ENCODE assay signal across 18 cellular contexts in genomic region chrX:39931554-39932282, GRCh38.
DNase-seq lines count a peak whose midpoint lies in the region; ATAC-seq and FAIRE-seq lines count a peak whose summit lies in the region.
"Had no signal": no experiment of that assay in that cellular context is flagged by ENCODE, and none has a peak within 500 bp of the region (broad histone marks: within the 10 kb centered on the region; RNA-seq: fewer than 3 reads in every experiment).

No MANE protein-coding gene starts in this region.

- H3K4me1 ChIP-seq in subcutaneous abdominal adipose tissue (ENCODE audit: control insufficient read depth in 5 of 5, insufficient read depth in 5 of 5, low read length in 5 of 5) (peaks cover 0 to 21% (median 11%) of the 10 kb centered on the region in 5 donors), HAP-1 (no peaks in the 10 kb centered on the region)
- H3K4me1 ChIP-seq: BE2C, SJCRH30 had no signal

- peak; percentile 73 for FAIRE-seq in colon (lab: Jason Lieb, UNC)
- FAIRE-seq in islet of Langerhans (lab: Jason Lieb, UNC): peak; percentile 36

- no peaks in the 10 kb centered on the region for H3K9me3 ChIP-seq in subcutaneous abdominal adipose tissue (ENCODE audit: control insufficient read depth in 5 of 5, low read length in 5 of 5)
- no peaks in the 10 kb centered on the region for H3K9me3 ChIP-seq in HAP-1
- H3K9me3 ChIP-seq: A549, BE2C, SJCRH30 had no signal

- H3K27me3 ChIP-seq in subcutaneous abdominal adipose tissue (ENCODE audit: control insufficient read depth in 5 of 5, insufficient read depth in 4 of 5, low read length in 5 of 5) (peaks cover 5 to 13% (median 7%) of the 10 kb centered on the region in 5 donors), HAP-1 (ENCODE audit: low read depth) (no peaks in the 10 kb centered on the region)
- H3K27me3 ChIP-seq: BE2C, SJCRH30 had no signal

- H3K9ac ChIP-seq in subcutaneous abdominal adipose tissue (ENCODE audit: low read length in 5 of 5): no peak overlapping the region

- no peak for ATAC-seq in esophagus mucosa
- ATAC-seq: A549 had no signal

- DNase-seq in AG20443 (ENCODE audit: low spot score): peak; percentile 31
- DNase-seq in HAP-1 (ENCODE audit: low spot score in 2 of 2): no peak
- no peak for DNase-seq in activated effector memory CD4-positive, alpha-beta T cell treated with Interleukin-2 at 50 U/mL for 16 hours
- no peak for DNase-seq in head of caudate nucleus
- DNase-seq: BE2C; CD4-positive, alpha-beta T cell; HCEC 1CT; NCI-H1436; NCI-H2029 treated with DMSO at 0.1 percent for 48 hours; NCI-H2171 treated with DMSO at 0.1 percent for 48 hours; NCI-H82; PC-9; SJCRH30 had no signal

- H3K36me3 ChIP-seq in subcutaneous abdominal adipose tissue (ENCODE audit: control insufficient read depth in 5 of 5, insufficient read depth in 5 of 5, low read length in 5 of 5) (no peaks in the 10 kb centered on the region), HAP-1 (replicated peaks) (no peaks in the 10 kb centered on the region)
- H3K36me3 ChIP-seq: BE2C, SJCRH30 had no signal

- in situ Hi-C loops in HAP-1 (cut with MboI; ENCODE audit: low sequenced_read_pairs): no loop called here

- H3K4me3 ChIP-seq in subcutaneous abdominal adipose tissue (ENCODE audit: low read depth in 1 of 5, low read length in 5 of 5): no peak overlapping the region
- H3K4me3 ChIP-seq in HAP-1: no peak overlapping the region
- H3K4me3 ChIP-seq: A549, PC-9, SJCRH30 had no signal

- peak overlapping the region; percentile 37 for H3K27ac ChIP-seq in subcutaneous abdominal adipose tissue (ENCODE audit: low read depth, low read length)
- H3K27ac ChIP-seq: PC-9, SJCRH30 had no signal

- intact Hi-C loops in head of caudate nucleus (cut with DNase I): no loop called here
